Comparison of ENCODE assay signal across 34 cellular contexts in genomic region chr3:172187511-172187910, GRCh38.
"Had no signal": no experiment of that assay in that cellular context is flagged by ENCODE, and none has a peak within 500 bp of the region (broad histone marks: within the 10 kb centered on the region; RNA-seq: fewer than 3 reads in every experiment).

No MANE protein-coding gene starts in this region.

- H3K36me3 Mint-ChIP-seq: activated naive CD4-positive, alpha-beta T cell treated with anti-CD3 and anti-CD28 coated beads, Interleukin-2, amount 10 ng/mL, durations not matched to agents 7 days and 5 days; activated naive CD8-positive, alpha-beta T cell; brain had no signal

- H3K4me3 Mint-ChIP-seq: activated CD4-positive, alpha-beta memory T cell treated with anti-CD3 and anti-CD28 coated beads, Interleukin-2, amount 10 ng/mL, durations not matched to agents 7 days and 5 days; activated CD8-positive, alpha-beta memory T cell treated with anti-CD3 and anti-CD28 coated beads, Interleukin-2, amount 10 ng/mL, durations not matched to agents 7 days and 5 days; activated naive CD4-positive, alpha-beta T cell treated with anti-CD3 and anti-CD28 coated beads, Interleukin-2, amount 10 ng/mL, durations not matched to agents 7 days and 5 days; activated naive CD8-positive, alpha-beta T cell; activated naive CD8-positive, alpha-beta T cell treated with anti-CD3 and anti-CD28 coated beads, Interleukin-2, amount 50 U/mL, for 24 hours; brain; T-helper 1 cell treated with Interleukin-12 subunit alpha and Interleukin-12 subunit beta and Interleukin-4 antibody, amounts not matched to agents 30 μg/mL and 1 μg/mL, for 36 hours; T-helper 2 cell treated with Interferon-gamma antibody and Interleukin-4, amounts not matched to agents 5 μg/mL and 100 μg/mL, for 36 hours had no signal

- H3K36me3 ChIP-seq: Peyer's patch had no signal

- H3K9me3 Mint-ChIP-seq: activated CD4-positive, alpha-beta memory T cell treated with anti-CD3 and anti-CD28 coated beads, Interleukin-2, amount 10 ng/mL, durations not matched to agents 7 days and 5 days; activated naive CD4-positive, alpha-beta T cell treated with anti-CD3 and anti-CD28 coated beads, Interleukin-2, amount 10 ng/mL, durations not matched to agents 7 days and 5 days; activated naive CD8-positive, alpha-beta T cell treated with anti-CD3 and anti-CD28 coated beads, Interleukin-2, amount 50 U/mL, for 24 hours; brain; T-helper 1 cell treated with Interleukin-12 subunit alpha and Interleukin-12 subunit beta and Interleukin-4 antibody, amounts not matched to agents 30 μg/mL and 1 μg/mL, for 36 hours; T-helper 2 cell treated with Interferon-gamma antibody and Interleukin-4, amounts not matched to agents 5 μg/mL and 100 μg/mL, for 36 hours had no signal

- ATAC-seq: activated CD4-positive, CD25-positive, alpha-beta regulatory T cell treated with anti-CD3 and anti-CD28 coated beads, Interleukin-2, amount 50 U/mL, for 24 hours; activated CD8-positive, alpha-beta memory T cell treated with anti-CD3 and anti-CD28 coated beads, Interleukin-2, amount 10 ng/mL, durations not matched to agents 7 days and 5 days; activated naive CD8-positive, alpha-beta T cell treated with anti-CD3 and anti-CD28 coated beads, Interleukin-2, amount 50 U/mL, for 24 hours had no signal

- H3K27ac ChIP-seq: Peyer's patch, SJSA1 had no signal

- H3K4me1 Mint-ChIP-seq: activated naive CD4-positive, alpha-beta T cell treated with anti-CD3 and anti-CD28 coated beads, Interleukin-2, amount 10 ng/mL, durations not matched to agents 7 days and 5 days had no signal

- H3K9me3 ChIP-seq: MG63, Peyer's patch, SJSA1, SK-N-SH had no signal

- H3K27me3 Mint-ChIP-seq: activated CD4-positive, alpha-beta memory T cell treated with anti-CD3 and anti-CD28 coated beads, Interleukin-2, amount 10 ng/mL, durations not matched to agents 7 days and 5 days; activated CD8-positive, alpha-beta memory T cell treated with anti-CD3 and anti-CD28 coated beads, Interleukin-2, amount 10 ng/mL, durations not matched to agents 7 days and 5 days; activated naive CD4-positive, alpha-beta T cell treated with anti-CD3 and anti-CD28 coated beads, Interleukin-2, amount 10 ng/mL, durations not matched to agents 7 days and 5 days; activated naive CD8-positive, alpha-beta T cell; activated naive CD8-positive, alpha-beta T cell treated with anti-CD3 and anti-CD28 coated beads, Interleukin-2, amount 50 U/mL, for 24 hours had no signal

- DNase-seq: activated CD4-positive, alpha-beta memory T cell treated with anti-CD3 and anti-CD28 coated beads, Interleukin-2, amount 10 ng/mL, durations not matched to agents 7 days and 5 days; activated CD4-positive, alpha-beta T cell treated with anti-CD3 and anti-CD28 coated beads for 48 hours; activated CD8-positive, alpha-beta memory T cell treated with anti-CD3 and anti-CD28 coated beads for 24 hours; activated CD8-positive, alpha-beta memory T cell treated with anti-CD3 and anti-CD28 coated beads, Interleukin-2, amount 10 ng/mL, durations not matched to agents 7 days and 5 days; activated CD8-positive, alpha-beta memory T cell treated with anti-CD3 and anti-CD28 coated beads, Interleukin-2, amount 50 U/mL, for 48 hours; activated effector memory CD4-positive, alpha-beta T cell treated with Interleukin-2 at 50 U/mL for 16 hours; activated naive CD4-positive, alpha-beta T cell treated with anti-CD3 and anti-CD28 coated beads, Interleukin-2, amount 10 ng/mL, durations not matched to agents 7 days and 5 days; activated naive CD8-positive, alpha-beta T cell treated with anti-CD3 and anti-CD28 coated beads, Interleukin-2, amount 50 U/mL, for 24 hours; activated T-cell treated with anti-CD3 and anti-CD28 coated beads, Interleukin-2, amount 50 U/mL, for 48 hours; anterior cingulate cortex; caudate nucleus; Kasumi-1; KG1; MG63; MV-4-11; NCI-H1092; NCI-H1436 treated with DMSO at 0.1 percent for 48 hours; NCI-H1694 treated with DMSO at 0.1 percent for 48 hours; NCI-H2029; NCI-H2171; NCI-H510A; NCI-H526; NCI-H748 treated with DMSO at 0.1 percent for 48 hours; OCI-M1; Peyer's patch; RPMI8226; SHP77 treated with DMSO at 0.1 percent for 48 hours; SK-N-SH had no signal

- H3K4me3 ChIP-seq: MG63, Peyer's patch, SJSA1 had no signal

- H3K27ac Mint-ChIP-seq: activated CD4-positive, alpha-beta memory T cell treated with anti-CD3 and anti-CD28 coated beads, Interleukin-2, amount 10 ng/mL, durations not matched to agents 7 days and 5 days; activated CD8-positive, alpha-beta memory T cell treated with anti-CD3 and anti-CD28 coated beads, Interleukin-2, amount 10 ng/mL, durations not matched to agents 7 days and 5 days; activated naive CD4-positive, alpha-beta T cell treated with anti-CD3 and anti-CD28 coated beads, Interleukin-2, amount 10 ng/mL, durations not matched to agents 7 days and 5 days; activated naive CD8-positive, alpha-beta T cell; activated naive CD8-positive, alpha-beta T cell treated with anti-CD3 and anti-CD28 coated beads, Interleukin-2, amount 50 U/mL, for 24 hours; brain; T-helper 1 cell treated with Interleukin-12 subunit alpha and Interleukin-12 subunit beta and Interleukin-4 antibody, amounts not matched to agents 30 μg/mL and 1 μg/mL, for 36 hours; T-helper 2 cell treated with Interferon-gamma antibody and Interleukin-4, amounts not matched to agents 5 μg/mL and 100 μg/mL, for 36 hours had no signal

- H3K27me3 ChIP-seq: MG63, Peyer's patch, SJSA1 had no signal
